In genomic region chr14:100307215-100308111, GRCh38 we compare ENCODE assay signal across 9 cellular contexts. TPM values are rescaled to one million over a fixed set of nuclear protein-coding genes. Genes with fewer than 3 reads are reported as not detected.
DNase-seq lines count a peak whose midpoint lies in the region; ATAC-seq lines count a peak whose summit lies in the region.
"Had no signal": no experiment of that assay in that cellular context is flagged by ENCODE, and none has a peak within 500 bp of the region (broad histone marks: within the 10 kb centered on the region; RNA-seq: fewer than 3 reads in every experiment).

No MANE protein-coding gene starts in this region.

- H3K36me3 Mint-ChIP-seq in activated T-helper 2 cell treated with anti-CD3 and anti-CD28 coated beads, Interferon-gamma antibody, Interleukin-2, Interleukin-4, amounts not matched to agents 10 μg/mL and 5 μg/mL and 100 μg/mL, durations not matched to agents 14 hours and 24 hours and 36 hours (ENCODE audit: low read depth) = no peaks in the 10 kb centered on the region
- peaks cover 22% of the 10 kb centered on the region for H3K36me3 Mint-ChIP-seq in stimulated activated effector memory CD8-positive, alpha-beta T cell treated with anti-CD3 and anti-CD28 coated beads, Interleukin-12 subunit alpha, Interleukin-12 subunit beta, amount 100 ng/mL, for 72 hours

- H3K4me1 ChIP-seq in iPS-15b (ENCODE audit: control insufficient read depth, insufficient read depth, low read length) = peaks cover 20% of the 10 kb centered on the region

- H3K4me3 ChIP-seq in iPS-15b (ENCODE audit: low read depth, low read length) = peak overlapping the region; percentile 90

- no peaks in the 10 kb centered on the region for H3K9me3 Mint-ChIP-seq in activated T-helper 2 cell treated with anti-CD3 and anti-CD28 coated beads, Interferon-gamma antibody, Interleukin-2, Interleukin-4, amounts not matched to agents 10 μg/mL and 5 μg/mL and 100 μg/mL, durations not matched to agents 14 hours and 24 hours and 36 hours
- no peaks in the 10 kb centered on the region for H3K9me3 Mint-ChIP-seq in stimulated activated effector memory CD8-positive, alpha-beta T cell treated with anti-CD3 and anti-CD28 coated beads, Interleukin-12 subunit alpha, Interleukin-12 subunit beta, amount 100 ng/mL, for 72 hours

- DNase-seq in ELR (ENCODE audit: low read depth) = peak; percentile 33
- no peak for DNase-seq in activated T-helper 2 cell treated with anti-CD3 and anti-CD28 coated beads, Interferon-gamma antibody, Interleukin-2, Interleukin-4, amounts not matched to agents 10 μg/mL and 5 μg/mL and 100 μg/mL, durations not matched to agents 14 hours and 24 hours and 36 hours (ENCODE audit: low spot score)
- DNase-seq in stimulated activated effector memory CD8-positive, alpha-beta T cell treated with anti-CD3 and anti-CD28 coated beads, Interleukin-12 subunit alpha, Interleukin-12 subunit beta, amount 100 ng/mL, for 72 hours (ENCODE audit: low spot score in 2 of 2) = no peak
- no peak for DNase-seq in NCI-H524 (lab: John Stamatoyannopoulos, UW)
- DNase-seq in cerebellar nuclear complex (lab: John Stamatoyannopoulos, UW) = no peak

- H3K27me3 Mint-ChIP-seq in activated T-helper 2 cell treated with anti-CD3 and anti-CD28 coated beads, Interferon-gamma antibody, Interleukin-2, Interleukin-4, amounts not matched to agents 10 μg/mL and 5 μg/mL and 100 μg/mL, durations not matched to agents 14 hours and 24 hours and 36 hours (ENCODE audit: low read depth) = peaks cover 18% of the 10 kb centered on the region

- peak overlapping the region; percentile 73 for H3K4me3 Mint-ChIP-seq in activated T-helper 2 cell treated with anti-CD3 and anti-CD28 coated beads, Interferon-gamma antibody, Interleukin-2, Interleukin-4, amounts not matched to agents 10 μg/mL and 5 μg/mL and 100 μg/mL, durations not matched to agents 14 hours and 24 hours and 36 hours (ENCODE audit: low read depth)
- peak overlapping the region; percentile 83 for H3K4me3 Mint-ChIP-seq in stimulated activated effector memory CD8-positive, alpha-beta T cell treated with anti-CD3 and anti-CD28 coated beads, Interleukin-12 subunit alpha, Interleukin-12 subunit beta, amount 100 ng/mL, for 72 hours

- intact Hi-C loops in activated T-helper 2 cell treated with anti-CD3 and anti-CD28 coated beads, Interferon-gamma antibody, Interleukin-2, Interleukin-4, amounts not matched to agents 10 μg/mL and 5 μg/mL and 100 μg/mL, durations not matched to agents 14 hours and 24 hours and 36 hours (cut with micrococcal nuclease) = no loop called here

- peaks cover 12% of the 10 kb centered on the region for H3K36me3 ChIP-seq in iPS-15b (ENCODE audit: control insufficient read depth, insufficient read depth, low read length)

- no peak overlapping the region for H3K27ac Mint-ChIP-seq in activated T-helper 2 cell treated with anti-CD3 and anti-CD28 coated beads, Interferon-gamma antibody, Interleukin-2, Interleukin-4, amounts not matched to agents 10 μg/mL and 5 μg/mL and 100 μg/mL, durations not matched to agents 14 hours and 24 hours and 36 hours
- no peak overlapping the region for H3K27ac Mint-ChIP-seq in stimulated activated effector memory CD8-positive, alpha-beta T cell treated with anti-CD3 and anti-CD28 coated beads, Interleukin-12 subunit alpha, Interleukin-12 subunit beta, amount 100 ng/mL, for 72 hours

- ATAC-seq in HG03066 (IDR thresholded peaks at IDR 0.05; ENCODE audit: low read depth, unreplicated experiment) (peak; percentile 8), HG02870 (IDR thresholded peaks at IDR 0.05; ENCODE audit: unreplicated experiment) (no peak)
- ATAC-seq in stimulated activated effector memory CD8-positive, alpha-beta T cell treated with anti-CD3 and anti-CD28 coated beads, Interleukin-12 subunit alpha, Interleukin-12 subunit beta, amount 100 ng/mL, for 72 hours = no peak

- H3K4me1 Mint-ChIP-seq in activated T-helper 2 cell treated with anti-CD3 and anti-CD28 coated beads, Interferon-gamma antibody, Interleukin-2, Interleukin-4, amounts not matched to agents 10 μg/mL and 5 μg/mL and 100 μg/mL, durations not matched to agents 14 hours and 24 hours and 36 hours (ENCODE audit: low read depth) = peaks cover 20% of the 10 kb centered on the region
- H3K4me1 Mint-ChIP-seq in stimulated activated effector memory CD8-positive, alpha-beta T cell treated with anti-CD3 and anti-CD28 coated beads, Interleukin-12 subunit alpha, Interleukin-12 subunit beta, amount 100 ng/mL, for 72 hours = peaks cover 54% of the 10 kb centered on the region

- H3K27me3 ChIP-seq in iPS-15b (ENCODE audit: control insufficient read depth, insufficient read depth, low read length) = no peaks in the 10 kb centered on the region

- H3K9ac ChIP-seq in iPS-15b (ENCODE audit: low read depth, low read length) = peak overlapping the region; percentile 83

- no peaks in the 10 kb centered on the region for H3K9me3 ChIP-seq in iPS-15b (ENCODE audit: control insufficient read depth, insufficient read depth, low read length)

RNA-seq across cellular contexts. Expression of gene SLC25A29, which starts 1.2 kb away (rescaled TPM):
- total RNA-seq in activated T-helper 2 cell treated with anti-CD3 and anti-CD28 coated beads, Interferon-gamma antibody, Interleukin-2, Interleukin-4, amounts not matched to agents 10 μg/mL and 5 μg/mL and 100 μg/mL, durations not matched to agents 14 hours and 24 hours and 36 hours = 37.0 and 38.8 TPM in 2 replicates

RNA-seq across cellular contexts. Expression of gene SLC25A47, which starts 15.7 kb away (rescaled TPM):
- not detected in 2 replicates for total RNA-seq in activated T-helper 2 cell treated with anti-CD3 and anti-CD28 coated beads, Interferon-gamma antibody, Interleukin-2, Interleukin-4, amounts not matched to agents 10 μg/mL and 5 μg/mL and 100 μg/mL, durations not matched to agents 14 hours and 24 hours and 36 hours
- total RNA-seq: T-helper 2 cell treated with Interferon-gamma antibody and Interleukin-4, amounts not matched to agents 100 ng/mL and 5 ng/mL, for 36 hours had no signal
